In genomic region chr6:169656626-169657610, GRCh38 we compare ENCODE assay signal across 23 cellular contexts. TPM values are rescaled to one million over a fixed set of nuclear protein-coding genes. Genes with fewer than 3 reads are reported as not detected.
A peak's percentile ranks its signal among the peaks of the same experiment; 100 is the strongest.
DNase-seq lines count a peak whose midpoint lies in the region; ATAC-seq and TF ChIP-seq lines count a peak whose summit lies in the region.
"Had no signal": no experiment of that assay in that cellular context is flagged by ENCODE, and none has a peak within 500 bp of the region (broad histone marks: within the 10 kb centered on the region; RNA-seq: fewer than 3 reads in every experiment).

No MANE protein-coding gene starts in this region.

- TF ChIP-seq CTCF in CD8-positive, alpha-beta T cell (IDR thresholded peaks at IDR 0.05) = no peak
- no peak for TF ChIP-seq CTCF in IMR-90 (conservative IDR thresholded peaks at IDR 0.05; ENCODE audit: low read depth, low read length)
- TF ChIP-seq CTCF in neural progenitor cell (IDR thresholded peaks at IDR 0.05) = no peak
- no peak for TF ChIP-seq CTCF in uterus (IDR thresholded peaks at IDR 0.05)

- DNase-seq in CD8-positive, alpha-beta T cell = no peak
- no peak for DNase-seq in IMR-90
- peak; percentile 28 for DNase-seq in iPS-NIHi7 (ENCODE audit: extremely low spot score)
- DNase-seq in neural progenitor cell (ENCODE audit: low spot score) = no peak
- no peak for DNase-seq in CD8-positive, alpha-beta memory T cell
- no peak for DNase-seq in NCI-H1105 (lab: John Stamatoyannopoulos, UW)
- DNase-seq in uterus = no peak
- DNase-seq in SHP77 treated with DMSO at 0.1 percent for 48 hours (lab: John Stamatoyannopoulos, UW) = no peak
- DNase-seq: AML-193, Calu3, NCI-H1092, NCI-H1436, NCI-H187, NCI-H2081 treated with DMSO at 0.1 percent for 48 hours, NCI-H2171, NCI-H226, NCI-H510A, NCI-H69, SIG-M5 had no signal

- H3K9ac ChIP-seq in IMR-90 (ENCODE audit: low read depth, low read length) (no peak overlapping the region), neural progenitor cell (no peak overlapping the region)

- no peak overlapping the region for H2BK15ac ChIP-seq in IMR-90 (ENCODE audit: low read depth, low read length)

- no peak overlapping the region for H2AK5ac ChIP-seq in IMR-90 (ENCODE audit: low read depth, low read length)

- H3K79me1 ChIP-seq in IMR-90 (ENCODE audit: low read depth in 1 of 2, low read length in 2 of 2) = no peaks in the 10 kb centered on the region

- no peak for ATAC-seq in CD8-positive, alpha-beta T cell
- no peak for ATAC-seq in IMR-90 (ENCODE audit: low read depth)
- ATAC-seq: A549, Panc1 had no signal

- no peak overlapping the region for H3K27ac Mint-ChIP-seq in CD8-positive, alpha-beta T cell
- H3K27ac Mint-ChIP-seq in neural progenitor cell = peak overlapping the region; percentile 78
- no peak overlapping the region for H3K27ac Mint-ChIP-seq in CD8-positive, alpha-beta memory T cell

- no peak for TF ChIP-seq RAD21 in IMR-90 (IDR thresholded peaks at IDR 0.05; ENCODE audit: low read length)

- H3K56ac ChIP-seq in IMR-90 (ENCODE audit: extremely low read depth, insufficient read depth, low read length) = no peak overlapping the region

- no peaks in the 10 kb centered on the region for H3K79me2 ChIP-seq in neural progenitor cell (ENCODE audit: low read depth)

- no peak overlapping the region for H3K4me3 ChIP-seq in CD8-positive, alpha-beta T cell (ENCODE audit: low read depth, low read length)
- no peak overlapping the region for H3K4me3 ChIP-seq in IMR-90 (ENCODE audit: insufficient read depth, low read depth, low read length)
- no peak overlapping the region for H3K4me3 ChIP-seq in neural progenitor cell
- no peak overlapping the region for H3K4me3 ChIP-seq in CD8-positive, alpha-beta memory T cell (ENCODE audit: low read length)
- H3K4me3 ChIP-seq in uterus = no peak overlapping the region
- H3K4me3 ChIP-seq: A549, SK-N-MC had no signal

- H2AK9ac ChIP-seq in IMR-90 (replicated peaks; ENCODE audit: low read depth, low read length, poor library complexity) = peak overlapping the region; percentile 45

- H2BK20ac ChIP-seq in IMR-90 (ENCODE audit: low read depth, low read length) = no peak overlapping the region

- H3K23ac ChIP-seq in IMR-90 (ENCODE audit: low read depth, low read length) = no peak overlapping the region

- no TSS peak for BruUV-seq in IMR-90 (replicated peaks; lab: Mats Ljungman, UMichigan)

- no peak overlapping the region for H4K5ac ChIP-seq in IMR-90 (ENCODE audit: low read depth, low read length)

- POLR2A ChIA-PET in CD8-positive, alpha-beta T cell (lab: Charles Lee) = no interaction called here
- POLR2A ChIA-PET in IMR-90 (lab: Charles Lee; ENCODE audit: unreplicated experiment) = no interaction called here
- POLR2A ChIA-PET in CD8-positive, alpha-beta memory T cell (lab: Charles Lee) = no interaction called here

- peaks cover 15% of the 10 kb centered on the region for H3K4me1 Mint-ChIP-seq in CD8-positive, alpha-beta T cell (ENCODE audit: low read depth)
- H3K4me1 Mint-ChIP-seq in neural progenitor cell = peaks cover 19% of the 10 kb centered on the region
- H3K4me1 Mint-ChIP-seq in CD8-positive, alpha-beta memory T cell = peaks cover 11 to 18% (median 18%) of the 10 kb centered on the region in 3 donors

- no peak overlapping the region for H3K4ac ChIP-seq in IMR-90 (ENCODE audit: low read depth, low read length)

- H2AFZ ChIP-seq in IMR-90 (replicated peaks; ENCODE audit: low read length, poor library complexity) = no peak overlapping the region
- H2AFZ ChIP-seq in neural progenitor cell (replicated peaks) = no peak overlapping the region

- no peak overlapping the region for H3K18ac ChIP-seq in IMR-90 (ENCODE audit: low read depth, low read length)

- dilution Hi-C loops in IMR-90 (cut with HindIII; ENCODE audit: low sequenced_read_pairs, unreplicated experiment) = no loop called here

- no peak overlapping the region for H3K14ac ChIP-seq in IMR-90 (replicated peaks; ENCODE audit: low read depth, low read length)

- no peaks in the 10 kb centered on the region for H3F3A ChIP-seq in neural progenitor cell (ENCODE audit: low read depth)

- no peaks in the 10 kb centered on the region for H3K36me3 ChIP-seq in CD8-positive, alpha-beta T cell (ENCODE audit: insufficient read depth, low read length)
- H3K36me3 ChIP-seq in IMR-90 (ENCODE audit: control insufficient read depth, insufficient read depth, low read length) = peaks cover 36% of the 10 kb centered on the region
- H3K36me3 ChIP-seq in neural progenitor cell = no peaks in the 10 kb centered on the region
- peaks cover 8% of the 10 kb centered on the region for H3K36me3 ChIP-seq in CD8-positive, alpha-beta memory T cell (ENCODE audit: insufficient read depth, low read length)
- H3K36me3 ChIP-seq in uterus = no peaks in the 10 kb centered on the region

- no peak overlapping the region for H4K8ac ChIP-seq in IMR-90 (ENCODE audit: low read depth in 2 of 2, low read length in 2 of 2)

- no peaks in the 10 kb centered on the region for H3K27me3 ChIP-seq in CD8-positive, alpha-beta T cell (ENCODE audit: insufficient read depth, low read length)
- H3K27me3 ChIP-seq in IMR-90 (ENCODE audit: control insufficient read depth, insufficient read depth, low read length) = no peaks in the 10 kb centered on the region
- H3K27me3 ChIP-seq in neural progenitor cell = no peaks in the 10 kb centered on the region
- no peaks in the 10 kb centered on the region for H3K27me3 ChIP-seq in CD8-positive, alpha-beta memory T cell (ENCODE audit: insufficient read depth, low read length, poor library complexity, severe bottlenecking)
- H3K27me3 ChIP-seq in uterus = no peaks in the 10 kb centered on the region

- no peaks in the 10 kb centered on the region for H3K9me3 ChIP-seq in CD8-positive, alpha-beta T cell (ENCODE audit: low read length)
- H3K9me3 ChIP-seq in IMR-90 (ENCODE audit: control insufficient read depth, insufficient read depth, low read length) (no peaks in the 10 kb centered on the region), neural progenitor cell (ENCODE audit: low read depth) (no peaks in the 10 kb centered on the region), uterus (no peaks in the 10 kb centered on the region)
- H3K9me3 ChIP-seq in CD8-positive, alpha-beta memory T cell (ENCODE audit: low read length) = no peaks in the 10 kb centered on the region
- H3K9me3 ChIP-seq: A549 had no signal

- no peaks in the 10 kb centered on the region for H3K9me3 Mint-ChIP-seq in CD8-positive, alpha-beta T cell
- H3K9me3 Mint-ChIP-seq in neural progenitor cell = no peaks in the 10 kb centered on the region
- no peaks in the 10 kb centered on the region for H3K9me3 Mint-ChIP-seq in CD8-positive, alpha-beta memory T cell

- no peak overlapping the region for H3K4me2 ChIP-seq in IMR-90 (ENCODE audit: low read depth, low read length)
- H3K4me2 ChIP-seq in neural progenitor cell = no peak overlapping the region
- H3K4me2 ChIP-seq: A549 had no signal

- WGBS in IMR-90 (ENCODE audit: extremely low coverage in 2 of 2, insufficient read length in 1 of 2), 2 experiments = 88% methylated on average over 12 of the region's 31 CpGs; no CpG with 5 or more reads in 1 of the 2 experiments

- H3K27ac ChIP-seq in CD8-positive, alpha-beta T cell (ENCODE audit: low read depth, low read length) = no peak overlapping the region
- H3K27ac ChIP-seq in IMR-90 (ENCODE audit: insufficient read depth, low read length) = no peak overlapping the region
- no peak overlapping the region for H3K27ac ChIP-seq in neural progenitor cell
- no peak overlapping the region for H3K27ac ChIP-seq in CD8-positive, alpha-beta memory T cell (ENCODE audit: low read depth, low read length)
- H3K27ac ChIP-seq in uterus = no peak overlapping the region
- H3K27ac ChIP-seq: A549, C4-2B, SK-N-MC had no signal

- H3K27me3 Mint-ChIP-seq in CD8-positive, alpha-beta T cell (ENCODE audit: low read depth) = no peaks in the 10 kb centered on the region
- no peaks in the 10 kb centered on the region for H3K27me3 Mint-ChIP-seq in neural progenitor cell (ENCODE audit: insufficient read depth, low read depth)
- H3K27me3 Mint-ChIP-seq in CD8-positive, alpha-beta memory T cell = no peaks in the 10 kb centered on the region

- intact Hi-C loops in CD8-positive, alpha-beta T cell (cut with DNase I, micrococcal nuclease) = loop anchor here in 1 of 2 experiments (10.0 kb wide), 2 partner anchors 152 to 762 kb away; no protein-coding TSS in a partner anchor
- intact Hi-C loops in IMR-90 (cut with micrococcal nuclease) = loop anchor here (10.0 kb wide), 2 partner anchors 702 to 762 kb away; no protein-coding TSS in a partner anchor
- intact Hi-C loops in uterus (cut with DNase I; ENCODE audit: low total_unique reads) = no loop called here

- H4K20me1 ChIP-seq in IMR-90 (ENCODE audit: insufficient read depth, low read length) (no peaks in the 10 kb centered on the region), neural progenitor cell (ENCODE audit: low read depth) (no peaks in the 10 kb centered on the region)

- TF ChIP-seq POLR2A in IMR-90 (IDR thresholded peaks at IDR 0.05; ENCODE audit: low read depth, low read length) (no peak), uterus (IDR thresholded peaks at IDR 0.05) (no peak)

- no peak overlapping the region for H2BK120ac ChIP-seq in IMR-90 (ENCODE audit: low read depth, low read length)

- H3K36me3 Mint-ChIP-seq in CD8-positive, alpha-beta T cell = peaks cover 31% of the 10 kb centered on the region
- H3K36me3 Mint-ChIP-seq in neural progenitor cell = peaks cover 37% of the 10 kb centered on the region
- peaks cover 4 to 39% (median 9%) of the 10 kb centered on the region in 3 donors for H3K36me3 Mint-ChIP-seq in CD8-positive, alpha-beta memory T cell

- no peak overlapping the region for H2BK5ac ChIP-seq in IMR-90 (ENCODE audit: low read depth, low read length, poor library complexity, severe bottlenecking)

- CTCF ChIA-PET in CD8-positive, alpha-beta T cell (lab: Charles Lee) = no interaction called here
- CTCF ChIA-PET in IMR-90 (lab: Yijun Ruan, JAX) = no interaction called here
- CTCF ChIA-PET in CD8-positive, alpha-beta memory T cell (lab: Charles Lee) = no interaction called here

- peaks cover 6% of the 10 kb centered on the region for H3K4me1 ChIP-seq in CD8-positive, alpha-beta T cell (ENCODE audit: insufficient read depth, low read length)
- H3K4me1 ChIP-seq in IMR-90 (ENCODE audit: control insufficient read depth, insufficient read depth, low read length) (no peaks in the 10 kb centered on the region), neural progenitor cell (no peaks in the 10 kb centered on the region), uterus (no peaks in the 10 kb centered on the region)
- no peaks in the 10 kb centered on the region for H3K4me1 ChIP-seq in CD8-positive, alpha-beta memory T cell (ENCODE audit: insufficient read depth, low read length)
- H3K4me1 ChIP-seq: A549 had no signal

- no peaks in the 10 kb centered on the region; the same call in 1 of the 2 replicates for H3K9me1 ChIP-seq in IMR-90 (ENCODE audit: insufficient read depth, low read length)

- in situ Hi-C loops in IMR-90 (cut with MboI; ENCODE audit: low sequenced_read_pairs) = no loop called here

- no peak overlapping the region for H4K91ac ChIP-seq in IMR-90 (ENCODE audit: insufficient read depth, low read depth, low read length)

- peak overlapping the region; percentile 11 for H3K4me3 Mint-ChIP-seq in CD8-positive, alpha-beta T cell
- H3K4me3 Mint-ChIP-seq in neural progenitor cell = peak overlapping the region; percentile 44
- H3K4me3 Mint-ChIP-seq in CD8-positive, alpha-beta memory T cell = peak overlapping the region in 1 of 7 donors; percentile 66

RNA-seq across cellular contexts. Expression of gene WDR27, which starts 44.9 kb away (rescaled TPM):
- 10 to 100 TPM; 18.5 to 19.2 TPM for total RNA-seq in CD8-positive, alpha-beta T cell
- total RNA-seq in IMR-90 (2012; rRNA removed) = 7.0 and 7.8 TPM in 2 replicates
- 18.1 and 18.5 TPM in 2 replicates for polyA plus RNA-seq in IMR-90 (2012; rRNA removed)
- 6.0 and 7.7 TPM in 2 replicates for polyA plus RNA-seq in IMR-90 (2012; cell fraction: cytosol; rRNA removed)
- 206 and 209 TPM in 2 replicates for polyA plus RNA-seq in IMR-90 (2012; cell fraction: nucleus; rRNA removed; ENCODE audit: low replicate concordance)
- total RNA-seq in neural progenitor cell (ENCODE audit: low replicate concordance) = 69.0 and 89.0 TPM in 2 replicates
- 10 to 100 TPM; 24.5 to 29.4 TPM for total RNA-seq in CD8-positive, alpha-beta memory T cell
- 7.4 TPM for polyA plus RNA-seq in CD8-positive, alpha-beta memory T cell
- total RNA-seq in uterus = 10 to 100 TPM; 41.8 to 69.7 (median 59.7) TPM

RNA-seq across cellular contexts. Expression of gene C6orf120, which starts 45.0 kb away (rescaled TPM):
- total RNA-seq in CD8-positive, alpha-beta T cell = 10 to 100 TPM; 19.9 TPM
- 26.7 and 44.2 TPM in 2 replicates for total RNA-seq in IMR-90 (2012; rRNA removed)
- polyA plus RNA-seq in IMR-90 (2012; rRNA removed) = 19.7 and 21.4 TPM in 2 replicates
- polyA plus RNA-seq in IMR-90 (2012; cell fraction: cytosol; rRNA removed) = 11.0 and 13.3 TPM in 2 replicates
- 5.3 and 6.7 TPM in 2 replicates for polyA plus RNA-seq in IMR-90 (2012; cell fraction: nucleus; rRNA removed; ENCODE audit: low replicate concordance)
- total RNA-seq in neural progenitor cell (ENCODE audit: low replicate concordance) = 38.8 and 42.4 TPM in 2 replicates
- 10 to 100 TPM; 23.6 to 25.5 TPM for total RNA-seq in CD8-positive, alpha-beta memory T cell
- polyA plus RNA-seq in CD8-positive, alpha-beta memory T cell = 8.9 TPM
- total RNA-seq in uterus = 10 to 100 TPM; 16.7 to 35.3 (median 29.2) TPM
